Comparison of ENCODE assay signal across 1 cellular context in the genomic region with DNA sequence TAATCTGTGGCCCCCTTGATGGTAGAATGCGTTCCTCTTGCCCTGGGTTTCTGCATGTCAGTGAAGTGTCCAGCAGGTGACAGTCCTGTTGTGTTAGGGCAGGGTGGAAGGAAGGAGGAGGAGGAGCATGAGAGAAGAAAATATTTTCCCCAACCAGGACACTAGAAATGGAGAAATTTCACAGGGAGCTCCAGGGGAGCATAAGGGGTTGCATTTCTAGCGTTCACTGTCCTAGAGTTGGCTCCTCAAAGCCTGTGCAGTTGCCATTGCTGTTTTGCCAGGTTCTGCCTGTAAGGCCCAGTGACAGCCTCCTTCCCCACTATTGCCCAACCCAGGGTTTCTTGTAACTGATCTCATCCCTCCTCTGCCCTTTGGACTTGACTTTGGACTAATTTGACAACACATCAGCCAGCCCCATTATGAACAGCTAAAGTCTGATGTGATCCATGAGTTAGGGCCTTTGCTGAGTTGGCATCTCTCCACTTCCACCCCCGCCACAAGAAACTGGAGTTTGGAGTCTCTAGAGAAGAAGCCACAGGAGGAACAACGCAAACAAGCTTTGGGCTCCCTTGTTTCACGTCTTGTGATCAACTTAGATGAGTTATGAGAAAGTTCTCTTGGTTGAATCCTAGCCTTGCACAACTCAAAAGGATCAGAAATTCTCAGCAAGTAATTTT.
TF ChIP-seq lines count a peak whose summit lies in the region.

No MANE protein-coding gene starts in this region.

TF ChIP-seq in liver, 16 proteins besides CTCF, POLR2A, EP300 and RAD21 (continued from another document):
- TF ChIP-seq, protein P1, sequence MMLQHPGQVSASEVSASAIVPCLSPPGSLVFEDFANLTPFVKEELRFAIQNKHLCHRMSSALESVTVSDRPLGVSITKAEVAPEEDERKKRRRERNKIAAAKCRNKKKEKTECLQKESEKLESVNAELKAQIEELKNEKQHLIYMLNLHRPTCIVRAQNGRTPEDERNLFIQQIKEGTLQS (IDR thresholded peaks at IDR 0.05), result peak; percentile 89
- TF ChIP-seq MAX (IDR thresholded peaks at IDR 0.05) (peak; percentile 92), FOXA1 (IDR thresholded peaks at IDR 0.05) (peak; percentile 89), GABPA (IDR thresholded peaks at IDR 0.05 in 1 of 2, conservative IDR thresholded peaks at IDR 0.05 in 1 of 2) (no peak), HNF4G (IDR thresholded peaks at IDR 0.05) (peak; percentile 99), NR2F2 (IDR thresholded peaks at IDR 0.05) (no peak), TAF1 (conservative IDR thresholded peaks at IDR 0.05) (peak; percentile 18), REST (IDR thresholded peaks at IDR 0.05) (peak; percentile 89), JUND (IDR thresholded peaks at IDR 0.05) (peak; percentile 99)
